Comparison of ENCODE assay signal across 33 cellular contexts in genomic region chr4:126385954-126386353, GRCh38.
DNase-seq lines count a peak whose midpoint lies in the region; ATAC-seq, FAIRE-seq and TF ChIP-seq lines count a peak whose summit lies in the region.
"Had no signal": no experiment of that assay in that cellular context is flagged by ENCODE, and none has a peak within 500 bp of the region (broad histone marks: within the 10 kb centered on the region; RNA-seq: fewer than 3 reads in every experiment).

No MANE protein-coding gene starts in this region.

- H2AFZ ChIP-seq in HepG2 (ENCODE audit: low read length): no peak overlapping the region
- no peak overlapping the region for H2AFZ ChIP-seq in IMR-90 (replicated peaks; ENCODE audit: low read length, poor library complexity)
- no peak overlapping the region for H2AFZ ChIP-seq in K562 (ENCODE audit: low read depth, low read length)

- H3K14ac ChIP-seq in IMR-90 (replicated peaks; ENCODE audit: low read depth, low read length): no peak overlapping the region

- ATAC-seq in HepG2 (no peak), right lobe of liver (no peak), IMR-90 (ENCODE audit: low read depth) (no peak), K562 (no peak), GM19023 (IDR thresholded peaks at IDR 0.05; ENCODE audit: unreplicated experiment) (no peak)
- ATAC-seq: A549; CD8-positive, alpha-beta T cell had no signal

- H4K5ac ChIP-seq in IMR-90 (ENCODE audit: low read depth, low read length): no peak overlapping the region

- no peaks in the 10 kb centered on the region for H3K36me3 ChIP-seq in HepG2 (replicated peaks in 1 of 2; ENCODE audit: control insufficient read depth in 1 of 2, insufficient read depth in 2 of 2, low read length in 2 of 2)
- no peaks in the 10 kb centered on the region for H3K36me3 ChIP-seq in right lobe of liver
- no peaks in the 10 kb centered on the region for H3K36me3 ChIP-seq in IMR-90 (ENCODE audit: control insufficient read depth, insufficient read depth, low read length)
- no peaks in the 10 kb centered on the region for H3K36me3 ChIP-seq in SJCRH30
- H3K36me3 ChIP-seq in K562 (ENCODE audit: control insufficient read depth, insufficient read depth, low read length): no peaks in the 10 kb centered on the region
- H3K36me3 ChIP-seq: BE2C; BLaER1; BLaER1 treated with 17β-estradiol and CSF1 and Interleukin-3, amounts not matched to agents 10 nM and 100 nM had no signal

- H2BK15ac ChIP-seq in IMR-90 (ENCODE audit: low read depth, low read length): no peak overlapping the region

- no peaks in the 10 kb centered on the region for H3K79me1 ChIP-seq in IMR-90 (ENCODE audit: low read depth in 1 of 2, low read length in 2 of 2)

- H3K18ac ChIP-seq in IMR-90 (ENCODE audit: low read depth, low read length): no peak overlapping the region

- BruUV-seq in HepG2 (replicated peaks; lab: Mats Ljungman, UMichigan): no TSS peak
- no TSS peak for BruUV-seq in IMR-90 (replicated peaks; lab: Mats Ljungman, UMichigan)
- BruUV-seq in K562 (replicated peaks; lab: Mats Ljungman, UMichigan): no TSS peak

- in situ Hi-C loops in HepG2 (cut with HindIII; ENCODE audit: extremely low pct_ligation_motif_present, low pct_unique_long_range_greater_than_20kb) (no loop called here), IMR-90 (cut with MboI; ENCODE audit: low sequenced_read_pairs) (no loop called here), K562 (cut with MboI) (no loop called here)

- no peaks in the 10 kb centered on the region for H3K9me3 ChIP-seq in HepG2 (ENCODE audit: low read length)
- no peaks in the 10 kb centered on the region for H3K9me3 ChIP-seq in right lobe of liver
- no peaks in the 10 kb centered on the region for H3K9me3 ChIP-seq in IMR-90 (ENCODE audit: control insufficient read depth, insufficient read depth, low read length)
- H3K9me3 ChIP-seq in SJCRH30 (replicated peaks): 0 out of 2 replicates have a peak, but pooled peaks cover 5% of the 10 kb centered on the region
- H3K9me3 ChIP-seq in K562 (replicated peaks; ENCODE audit: control insufficient read depth, insufficient read depth, low read depth, low read length): peaks cover 2% of the 10 kb centered on the region
- H3K9me3 ChIP-seq: A549; BE2C; BLaER1; BLaER1 treated with 17β-estradiol and CSF1 and Interleukin-3, amounts not matched to agents 10 nM and 100 nM; Caco-2 had no signal

- CTCF ChIA-PET in HepG2 (lab: Yijun Ruan, JAX; ENCODE audit: low intra/inter-chr PET ratio, low total read pairs) (no interaction called here), IMR-90 (lab: Yijun Ruan, JAX) (no interaction called here), K562 (lab: Yijun Ruan, JAX; ENCODE audit: low intra/inter-chr PET ratio) (no interaction called here)

- DNase-seq in HepG2 (ENCODE audit: low spot score) (no peak), right lobe of liver (no peak), IMR-90 (no peak), SJCRH30 (no peak), K562 (ENCODE audit: extremely low read depth in 1 of 4, low spot score in 3 of 4) (no peak), NCI-H2196 (lab: John Stamatoyannopoulos, UW; ENCODE audit: unreplicated experiment) (no peak)
- no peak for DNase-seq in activated naive CD4-positive, alpha-beta T cell treated with anti-CD3 and anti-CD28 coated beads, Interleukin-2, amount 50 U/mL, for 16 hours
- DNase-seq: 8988T; ACHN; AML-193; BE2C; C1 segment of cervical spinal cord; Caco-2; Calu3; CD4-positive, alpha-beta memory T cell; CD4-positive, alpha-beta T cell; CD4-positive, CD25-positive, alpha-beta regulatory T cell; CD8-positive, alpha-beta memory T cell; CD8-positive, alpha-beta T cell; COR-L47; DMS 273 treated with DMSO at 0.1 percent for 48 hours; DMS153; DMS79; DMS79 treated with DMSO at 0.1 percent for 48 hours; DND-41; EL had no signal

- H2AK9ac ChIP-seq in IMR-90 (replicated peaks; ENCODE audit: low read depth, low read length, poor library complexity): no peak overlapping the region

- no peak overlapping the region for H3K4ac ChIP-seq in IMR-90 (ENCODE audit: low read depth, low read length)

- H2BK5ac ChIP-seq in IMR-90 (ENCODE audit: low read depth, low read length, poor library complexity, severe bottlenecking): no peak overlapping the region

- H3K4me2 ChIP-seq in HepG2 (ENCODE audit: low read depth, low read length) (no peak overlapping the region), IMR-90 (ENCODE audit: low read depth, low read length) (no peak overlapping the region), K562 (ENCODE audit: insufficient read depth, low read length) (no peak overlapping the region)
- H3K4me2 ChIP-seq: A549; BLaER1; BLaER1 treated with 17β-estradiol and CSF1 and Interleukin-3, amounts not matched to agents 10 nM and 100 nM had no signal

- H4K20me1 ChIP-seq in HepG2 (ENCODE audit: insufficient read depth, low read length) (no peaks in the 10 kb centered on the region), IMR-90 (ENCODE audit: insufficient read depth, low read length) (no peaks in the 10 kb centered on the region), K562 (replicated peaks; ENCODE audit: control insufficient read depth, insufficient read depth, low read length) (no peaks in the 10 kb centered on the region)
- H4K20me1 ChIP-seq: BLaER1; BLaER1 treated with 17β-estradiol and CSF1 and Interleukin-3, amounts not matched to agents 10 nM and 100 nM had no signal

- POLR2A ChIA-PET in HepG2 (lab: Yijun Ruan, JAX): no interaction called here
- POLR2A ChIA-PET in IMR-90 (lab: Charles Lee; ENCODE audit: unreplicated experiment): no interaction called here
- POLR2A ChIA-PET in K562 (lab: Yijun Ruan, JAX): no interaction called here

- no peaks in the 10 kb centered on the region for H3K27me3 ChIP-seq in HepG2 (ENCODE audit: control insufficient read depth in 1 of 2, insufficient read depth in 2 of 2, low read length in 2 of 2)
- H3K27me3 ChIP-seq in right lobe of liver: no peaks in the 10 kb centered on the region
- no peaks in the 10 kb centered on the region for H3K27me3 ChIP-seq in IMR-90 (ENCODE audit: control insufficient read depth, insufficient read depth, low read length)
- H3K27me3 ChIP-seq in SJCRH30: no peaks in the 10 kb centered on the region
- no peaks in the 10 kb centered on the region for H3K27me3 ChIP-seq in K562 (ENCODE audit: control insufficient read depth in 2 of 2, insufficient read depth in 2 of 2, low read length in 2 of 2)
- H3K27me3 ChIP-seq: BE2C; BLaER1; BLaER1 treated with 17β-estradiol and CSF1 and Interleukin-3, amounts not matched to agents 10 nM and 100 nM had no signal

- no peak overlapping the region for H4K8ac ChIP-seq in IMR-90 (ENCODE audit: low read depth in 2 of 2, low read length in 2 of 2)

- no peak overlapping the region for H2AK5ac ChIP-seq in IMR-90 (ENCODE audit: low read depth, low read length)

- no peak overlapping the region for H3K23ac ChIP-seq in IMR-90 (ENCODE audit: low read depth, low read length)

- intact Hi-C loops in HepG2 (cut with micrococcal nuclease; ENCODE audit: unreplicated experiment) (no loop called here), right lobe of liver (cut with DNase I) (no loop called here), IMR-90 (cut with micrococcal nuclease) (no loop called here), K562 (cut with micrococcal nuclease) (no loop called here)

- H3K79me2 ChIP-seq in HepG2 (ENCODE audit: insufficient read depth, low read length) (no peaks in the 10 kb centered on the region), K562 (ENCODE audit: control insufficient read depth, insufficient read depth, low read length) (no peaks in the 10 kb centered on the region)

- TF ChIP-seq POLR2A in HepG2 (IDR thresholded peaks at IDR 0.05; ENCODE audit: insufficient read depth in 1 of 2, low read depth in 2 of 2, low read length in 2 of 2) (no peak), right lobe of liver (IDR thresholded peaks at IDR 0.05) (no peak), IMR-90 (IDR thresholded peaks at IDR 0.05; ENCODE audit: low read depth, low read length) (no peak), K562 (conservative IDR thresholded peaks at IDR 0.05) (no peak)

- H3K4me3 ChIP-seq in HepG2 (replicated peaks in 1 of 3; ENCODE audit: insufficient read depth in 1 of 3, low read depth in 2 of 3, low read length in 3 of 3) (no peak overlapping the region), right lobe of liver (no peak overlapping the region), IMR-90 (ENCODE audit: insufficient read depth, low read depth, low read length) (no peak overlapping the region), SJCRH30 (no peak overlapping the region), K562 (no peak overlapping the region)
- H3K4me3 ChIP-seq: A549; BLaER1; BLaER1 treated with 17β-estradiol and CSF1 and Interleukin-3, amounts not matched to agents 10 nM and 100 nM had no signal

- no peak overlapping the region for H2BK120ac ChIP-seq in IMR-90 (ENCODE audit: low read depth, low read length)

- no peak for TF ChIP-seq CTCF in HepG2 (CRISPR knock-in tag; IDR thresholded peaks at IDR 0.05)
- no peak for TF ChIP-seq CTCF in right lobe of liver (IDR thresholded peaks at IDR 0.05)
- TF ChIP-seq CTCF in IMR-90 (conservative IDR thresholded peaks at IDR 0.05; ENCODE audit: low read depth, low read length): no peak
- no peak for TF ChIP-seq CTCF in K562 (IDR thresholded peaks at IDR 0.05 in 2 of 3, conservative IDR thresholded peaks at IDR 0.05 in 1 of 3; ENCODE audit: insufficient read depth in 2 of 3, low read depth in 1 of 3, low read length in 3 of 3)

- H3K4me1 ChIP-seq in HepG2 (ENCODE audit: insufficient read depth, low read length) (no peaks in the 10 kb centered on the region), right lobe of liver (no peaks in the 10 kb centered on the region), IMR-90 (ENCODE audit: control insufficient read depth, insufficient read depth, low read length) (no peaks in the 10 kb centered on the region), SJCRH30 (peaks cover 6% of the 10 kb centered on the region; the same call in 1 of the 2 replicates), K562 (replicated peaks in 1 of 2; ENCODE audit: control insufficient read depth in 2 of 2, insufficient read depth in 2 of 2, low read length in 2 of 2) (no peaks in the 10 kb centered on the region)
- H3K4me1 ChIP-seq: A549, BLaER1, Caco-2 had no signal

- TF ChIP-seq EP300 in HepG2 (IDR thresholded peaks at IDR 0.05; ENCODE audit: low read depth in 2 of 2, low read length in 2 of 2) (no peak), HepG2 (CRISPR knock-in tag; IDR thresholded peaks at IDR 0.05; ENCODE audit: borderline replicate concordance) (no peak), K562 (IDR thresholded peaks at IDR 0.05; ENCODE audit: low read length) (no peak)

- H3K56ac ChIP-seq in IMR-90 (ENCODE audit: extremely low read depth, insufficient read depth, low read length): no peak overlapping the region

- dilution Hi-C loops in IMR-90 (cut with HindIII; ENCODE audit: low sequenced_read_pairs, unreplicated experiment): no loop called here

- H4K91ac ChIP-seq in IMR-90 (ENCODE audit: insufficient read depth, low read depth, low read length): no peak overlapping the region

- no peaks in the 10 kb centered on the region for H3K9me1 ChIP-seq in IMR-90 (ENCODE audit: insufficient read depth, low read length)
- no peaks in the 10 kb centered on the region for H3K9me1 ChIP-seq in K562 (ENCODE audit: control insufficient read depth, insufficient read depth, low read length)

- TF ChIP-seq RAD21 in HepG2 (CRISPR knock-in tag; IDR thresholded peaks at IDR 0.05): no peak
- no peak for TF ChIP-seq RAD21 in IMR-90 (IDR thresholded peaks at IDR 0.05; ENCODE audit: low read length)
- no peak for TF ChIP-seq RAD21 in K562 (CRISPR knock-in tag; conservative IDR thresholded peaks at IDR 0.05 in 1 of 2, IDR thresholded peaks at IDR 0.05 in 1 of 2)

- FAIRE-seq in HepG2 (lab: Jason Lieb, UNC) (no peak), K562 (lab: Jason Lieb, UNC) (no peak)
- FAIRE-seq: A549, D721Med had no signal

- H3K9ac ChIP-seq in HepG2 (ENCODE audit: insufficient read depth, low read depth, low read length) (no peak overlapping the region), IMR-90 (ENCODE audit: low read depth, low read length) (no peak overlapping the region), K562 (ENCODE audit: insufficient read depth in 1 of 2, low read depth in 2 of 2, low read length in 2 of 2) (no peak overlapping the region)
- H3K9ac ChIP-seq: BLaER1; BLaER1 treated with 17β-estradiol and CSF1 and Interleukin-3, amounts not matched to agents 10 nM and 100 nM had no signal

- no peak overlapping the region for H3K27ac ChIP-seq in HepG2 (ENCODE audit: extremely low read length, insufficient read depth, low read length)
- H3K27ac ChIP-seq in right lobe of liver: no peak overlapping the region
- H3K27ac ChIP-seq in IMR-90 (ENCODE audit: insufficient read depth, low read length): no peak overlapping the region
- peak overlapping the region; percentile 44 for H3K27ac ChIP-seq in SJCRH30
- no peak overlapping the region for H3K27ac ChIP-seq in K562 (ENCODE audit: extremely low read depth, low read depth, low read length)
- H3K27ac ChIP-seq: 22Rv1; A549; BLaER1; BLaER1 treated with 17β-estradiol and CSF1 and Interleukin-3, amounts not matched to agents 10 nM and 100 nM; C4-2B had no signal

- H2BK20ac ChIP-seq in IMR-90 (ENCODE audit: low read depth, low read length): no peak overlapping the region

Comparison
In these comparisons a context has a peak if more than half of its experiments do, and no peak if none do; other contexts are left out.
1. Of the 241 proteins assayed by ChIP-seq in both HepG2 and K562: peak only in HepG2: none; only in K562: MAFG; in both: MAFF and MAFK; in neither: 238.